ENCODE assay signal across 10 cellular contexts in genomic region chr1:148528591-148528990, GRCh38. TPM values are rescaled to one million over a fixed set of nuclear protein-coding genes. Genes with fewer than 3 reads are reported as not detected.
DNase-seq lines count a peak whose midpoint lies in the region; ATAC-seq and TF ChIP-seq lines count a peak whose summit lies in the region.
"Not testable (repeated sequence)": the region's sequence is repeated elsewhere in the genome, so short reads cannot be mapped to it uniquely, and the experiment has no call there.
"Had no signal": no experiment of that assay in that cellular context is flagged by ENCODE, and none has a peak within 500 bp of the region (broad histone marks: within the 10 kb centered on the region; RNA-seq: fewer than 3 reads in every experiment).

No MANE protein-coding gene starts in this region.

- DNase-seq in CD4-positive, alpha-beta T cell; PC-3; activated T-cell treated with anti-CD3 and anti-CD28 coated beads, Interleukin-2, amount 50 U/mL, for 24 hours; chondrocyte (ENCODE audit: low spot score); heart left ventricle; spleen: not testable (repeated sequence)
- peak; percentile 29 for DNase-seq in natural killer cell

- not testable (repeated sequence) for H3K4me3 Mint-ChIP-seq in CD4-positive, alpha-beta T cell; chondrocyte (ENCODE audit: unreplicated experiment); natural killer cell
- peak overlapping the region; percentile 72 for H3K4me3 Mint-ChIP-seq in activated T-cell treated with anti-CD3 and anti-CD28 coated beads, Interleukin-2, amount 50 U/mL, for 24 hours

- H4K20me1 ChIP-seq in PC-3 (ENCODE audit: low read length): not testable (repeated sequence)

- H3K9me3 ChIP-seq in CD4-positive, alpha-beta T cell (ENCODE audit: control insufficient read depth, low read length); PC-3 (ENCODE audit: low read length); heart left ventricle; spleen: not testable (repeated sequence)

- not testable (repeated sequence) for H3K4me2 ChIP-seq in PC-3 (ENCODE audit: low read length)

- not testable (repeated sequence) for H3K27me3 Mint-ChIP-seq in CD4-positive, alpha-beta T cell; activated T-cell treated with anti-CD3 and anti-CD28 coated beads, Interleukin-2, amount 50 U/mL, for 24 hours; chondrocyte (ENCODE audit: low read depth); natural killer cell (ENCODE audit: low read depth in 2 of 2)

- WGBS in heart left ventricle, 4 donors: 0% methylated on average over 5 of the region's 24 CpGs; no CpG with 5 or more reads in 2 of the 4 donors
- 0 to 3% (median 0%) methylated on average over 3 to 5 of the region's 24 CpGs; no CpG with 5 or more reads in 2 of the 5 donors for WGBS in spleen, 5 donors

- not testable (repeated sequence) for H3K4me1 Mint-ChIP-seq in CD4-positive, alpha-beta T cell (ENCODE audit: low read depth); activated T-cell treated with anti-CD3 and anti-CD28 coated beads, Interleukin-2, amount 50 U/mL, for 24 hours (ENCODE audit: low read depth); chondrocyte (ENCODE audit: low read depth); natural killer cell

- intact Hi-C loops in CD4-positive, alpha-beta T cell (cut with DNase I, micrococcal nuclease); heart left ventricle (cut with DNase I); natural killer cell (cut with micrococcal nuclease); spleen (cut with DNase I; ENCODE audit: low total_unique reads): not testable (repeated sequence)
- intact Hi-C loops in PC-3 (cut with micrococcal nuclease): loop anchor here (10.0 kb wide), 1 partner anchor 154 kb away; no protein-coding TSS in a partner anchor

- not testable (repeated sequence) for TF ChIP-seq POLR2A in heart left ventricle (IDR thresholded peaks at IDR 0.05); spleen (IDR thresholded peaks at IDR 0.05)

- H3K27ac Mint-ChIP-seq in CD4-positive, alpha-beta T cell: peak overlapping the region; percentile 92
- H3K27ac Mint-ChIP-seq in activated T-cell treated with anti-CD3 and anti-CD28 coated beads, Interleukin-2, amount 50 U/mL, for 24 hours; chondrocyte (ENCODE audit: unreplicated experiment); natural killer cell: not testable (repeated sequence)

- not testable (repeated sequence) for H3K27me3 ChIP-seq in CD4-positive, alpha-beta T cell (ENCODE audit: control insufficient read depth, insufficient read depth, low read length); PC-3 (ENCODE audit: low read length); heart left ventricle; spleen (replicated peaks in 1 of 7)

- BruUV-seq in PC-3 (replicated peaks; lab: Mats Ljungman, UMichigan): TSS peak; percentile 31

- H3K79me2 ChIP-seq in PC-3 (ENCODE audit: low read length): not testable (repeated sequence)

- H3F3A ChIP-seq in PC-3 (ENCODE audit: low read length, unreplicated experiment): not testable (repeated sequence)

- ATAC-seq in CD4-positive, alpha-beta T cell (ENCODE audit: poor library complexity); PC-3; heart left ventricle; natural killer cell: not testable (repeated sequence)

- H3K9me3 Mint-ChIP-seq in CD4-positive, alpha-beta T cell; activated T-cell treated with anti-CD3 and anti-CD28 coated beads, Interleukin-2, amount 50 U/mL, for 24 hours; chondrocyte (ENCODE audit: low read depth); natural killer cell: not testable (repeated sequence)

- not testable (repeated sequence) for H3K9ac ChIP-seq in PC-3 (ENCODE audit: low read length)

- not testable (repeated sequence) for H2AFZ ChIP-seq in PC-3 (ENCODE audit: low read length)

- H3K9me2 ChIP-seq in PC-3 (replicated peaks; ENCODE audit: low read length): not testable (repeated sequence)

- not testable (repeated sequence) for TF ChIP-seq CTCF in CD4-positive, alpha-beta T cell (IDR thresholded peaks at IDR 0.05); PC-3 (conservative IDR thresholded peaks at IDR 0.05; ENCODE audit: low read depth, low read length); natural killer cell (IDR thresholded peaks at IDR 0.05)
- peak; percentile 64 for TF ChIP-seq CTCF in chondrocyte (IDR thresholded peaks at IDR 0.05)
- TF ChIP-seq CTCF in heart left ventricle (IDR thresholded peaks at IDR 0.05): peak in 2 of 12 donors; percentile 18 to 19
- TF ChIP-seq CTCF in spleen (IDR thresholded peaks at IDR 0.05 in 8 of 11, conservative IDR thresholded peaks at IDR 0.05 in 3 of 11): peak in 4 of 11 experiments; percentile 24 to 38 (median 26)

- H3K27ac ChIP-seq in CD4-positive, alpha-beta T cell (ENCODE audit: low read depth, low read length); PC-3 (ENCODE audit: low read length): not testable (repeated sequence)
- H3K27ac ChIP-seq in heart left ventricle (peak overlapping the region in 1 of 12 donors; percentile 67), spleen (peak overlapping the region in 6 of 8 donors; percentile 41 to 79 (median 56))

- POLR2A ChIA-PET in CD4-positive, alpha-beta T cell (lab: Charles Lee); PC-3 (lab: Charles Lee; ENCODE audit: unreplicated experiment): not testable (repeated sequence)

- CTCF ChIA-PET in CD4-positive, alpha-beta T cell (lab: Charles Lee); PC-3 (lab: Charles Lee): not testable (repeated sequence)

- H3K36me3 ChIP-seq in PC-3 (ENCODE audit: low read depth, low read length); heart left ventricle; spleen: not testable (repeated sequence)

- not testable (repeated sequence) for H3K36me3 Mint-ChIP-seq in CD4-positive, alpha-beta T cell (ENCODE audit: low read depth); activated T-cell treated with anti-CD3 and anti-CD28 coated beads, Interleukin-2, amount 50 U/mL, for 24 hours (ENCODE audit: low read depth); chondrocyte (ENCODE audit: low read depth); natural killer cell

- not testable (repeated sequence) for H3K4me1 ChIP-seq in PC-3 (ENCODE audit: insufficient read depth, low read length); heart left ventricle; spleen

- H3K4me3 ChIP-seq in PC-3 (ENCODE audit: low read length): peak overlapping the region; percentile 52; the same call in 1 of the 2 replicates
- H3K4me3 ChIP-seq in heart left ventricle: peak overlapping the region in 7 of 12 donors; percentile 15 to 41 (median 27)
- peak overlapping the region in 5 of 8 donors; percentile 26 to 65 (median 35) for H3K4me3 ChIP-seq in spleen

RNA-seq across cellular contexts. Expression of gene PPIAL4G, which starts 45.5 kb away (rescaled TPM):
- under 1 TPM; 0.11 to 0.14 TPM for total RNA-seq in CD4-positive, alpha-beta T cell
- total RNA-seq in PC-3 (2014; rRNA removed) (not detected in 2 replicates), chondrocyte (not detected in 3 replicates), heart left ventricle (under 1 TPM in 2 of 9 donors, not detected in 7; 0.09 to 0.11 TPM), natural killer cell (under 1 TPM; 0.33 to 0.50 (median 0.43) TPM), spleen (1 to 10 TPM in 1 of 7 donors, under 1 TPM in 6; 0.39 to 1.1 (median 0.79) TPM)
- polyA plus RNA-seq in heart left ventricle (not detected), spleen (under 1 TPM; 0.02 to 0.06 (median 0.02) TPM)
- total RNA-seq: fibroblast of lung, H4 had no signal
- polyA plus RNA-seq: AG04450, fibroblast of lung had no signal
